In the genomic region with DNA sequence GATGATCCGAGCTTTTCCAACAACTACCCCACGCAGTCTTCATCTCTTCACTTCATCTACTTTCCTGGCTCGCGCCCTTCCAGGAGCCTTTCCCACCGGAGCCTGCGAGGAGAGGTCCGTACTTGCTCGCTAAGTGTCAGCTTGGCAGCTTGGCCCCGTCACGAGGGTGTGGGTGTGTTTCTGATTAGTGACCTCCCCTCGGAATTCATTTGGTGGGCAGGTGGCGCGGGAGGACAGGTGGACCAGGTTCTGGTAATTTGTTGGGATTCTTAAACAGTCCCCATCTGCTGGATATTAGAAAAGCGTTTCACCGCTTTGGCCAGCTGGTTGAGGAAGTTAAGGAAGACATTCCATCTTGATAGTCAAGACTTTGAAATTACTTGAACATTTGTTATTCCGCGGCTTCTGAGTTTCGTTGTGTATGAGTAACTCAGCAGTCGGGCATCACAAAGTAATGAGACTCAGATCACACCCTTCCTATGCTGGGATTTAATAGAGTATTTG, we compare ENCODE assay signal across 1 cellular context.
TF ChIP-seq lines count a peak whose summit lies in the region.

No MANE protein-coding gene starts in this region.

TF ChIP-seq in GM23338, 12 proteins besides CTCF, POLR2A, EP300 and RAD21 (continued from another document):
- TF ChIP-seq, protein P1, sequence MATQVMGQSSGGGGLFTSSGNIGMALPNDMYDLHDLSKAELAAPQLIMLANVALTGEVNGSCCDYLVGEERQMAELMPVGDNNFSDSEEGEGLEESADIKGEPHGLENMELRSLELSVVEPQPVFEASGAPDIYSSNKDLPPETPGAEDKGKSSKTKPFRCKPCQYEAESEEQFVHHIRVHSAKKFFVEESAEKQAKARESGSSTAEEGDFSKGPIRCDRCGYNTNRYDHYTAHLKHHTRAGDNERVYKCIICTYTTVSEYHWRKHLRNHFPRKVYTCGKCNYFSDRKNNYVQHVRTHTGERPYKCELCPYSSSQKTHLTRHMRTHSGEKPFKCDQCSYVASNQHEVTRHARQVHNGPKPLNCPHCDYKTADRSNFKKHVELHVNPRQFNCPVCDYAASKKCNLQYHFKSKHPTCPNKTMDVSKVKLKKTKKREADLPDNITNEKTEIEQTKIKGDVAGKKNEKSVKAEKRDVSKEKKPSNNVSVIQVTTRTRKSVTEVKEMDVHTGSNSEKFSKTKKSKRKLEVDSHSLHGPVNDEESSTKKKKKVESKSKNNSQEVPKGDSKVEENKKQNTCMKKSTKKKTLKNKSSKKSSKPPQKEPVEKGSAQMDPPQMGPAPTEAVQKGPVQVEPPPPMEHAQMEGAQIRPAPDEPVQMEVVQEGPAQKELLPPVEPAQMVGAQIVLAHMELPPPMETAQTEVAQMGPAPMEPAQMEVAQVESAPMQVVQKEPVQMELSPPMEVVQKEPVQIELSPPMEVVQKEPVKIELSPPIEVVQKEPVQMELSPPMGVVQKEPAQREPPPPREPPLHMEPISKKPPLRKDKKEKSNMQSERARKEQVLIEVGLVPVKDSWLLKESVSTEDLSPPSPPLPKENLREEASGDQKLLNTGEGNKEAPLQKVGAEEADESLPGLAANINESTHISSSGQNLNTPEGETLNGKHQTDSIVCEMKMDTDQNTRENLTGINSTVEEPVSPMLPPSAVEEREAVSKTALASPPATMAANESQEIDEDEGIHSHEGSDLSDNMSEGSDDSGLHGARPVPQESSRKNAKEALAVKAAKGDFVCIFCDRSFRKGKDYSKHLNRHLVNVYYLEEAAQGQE (IDR thresholded peaks at IDR 0.05; ENCODE audit: unreplicated experiment) = no peak
- TF ChIP-seq JUNB (IDR thresholded peaks at IDR 0.05; ENCODE audit: unreplicated experiment) (no peak), STAT1 (IDR thresholded peaks at IDR 0.05; ENCODE audit: unreplicated experiment) (no peak), POLR2AphosphoS5 (IDR thresholded peaks at IDR 0.05; ENCODE audit: low read depth) (no peak), ZNF331 (CRISPR knock-in tag; IDR thresholded peaks at IDR 0.05; ENCODE audit: low read depth) (no peak)
- TF ChIP-seq, protein P2, sequence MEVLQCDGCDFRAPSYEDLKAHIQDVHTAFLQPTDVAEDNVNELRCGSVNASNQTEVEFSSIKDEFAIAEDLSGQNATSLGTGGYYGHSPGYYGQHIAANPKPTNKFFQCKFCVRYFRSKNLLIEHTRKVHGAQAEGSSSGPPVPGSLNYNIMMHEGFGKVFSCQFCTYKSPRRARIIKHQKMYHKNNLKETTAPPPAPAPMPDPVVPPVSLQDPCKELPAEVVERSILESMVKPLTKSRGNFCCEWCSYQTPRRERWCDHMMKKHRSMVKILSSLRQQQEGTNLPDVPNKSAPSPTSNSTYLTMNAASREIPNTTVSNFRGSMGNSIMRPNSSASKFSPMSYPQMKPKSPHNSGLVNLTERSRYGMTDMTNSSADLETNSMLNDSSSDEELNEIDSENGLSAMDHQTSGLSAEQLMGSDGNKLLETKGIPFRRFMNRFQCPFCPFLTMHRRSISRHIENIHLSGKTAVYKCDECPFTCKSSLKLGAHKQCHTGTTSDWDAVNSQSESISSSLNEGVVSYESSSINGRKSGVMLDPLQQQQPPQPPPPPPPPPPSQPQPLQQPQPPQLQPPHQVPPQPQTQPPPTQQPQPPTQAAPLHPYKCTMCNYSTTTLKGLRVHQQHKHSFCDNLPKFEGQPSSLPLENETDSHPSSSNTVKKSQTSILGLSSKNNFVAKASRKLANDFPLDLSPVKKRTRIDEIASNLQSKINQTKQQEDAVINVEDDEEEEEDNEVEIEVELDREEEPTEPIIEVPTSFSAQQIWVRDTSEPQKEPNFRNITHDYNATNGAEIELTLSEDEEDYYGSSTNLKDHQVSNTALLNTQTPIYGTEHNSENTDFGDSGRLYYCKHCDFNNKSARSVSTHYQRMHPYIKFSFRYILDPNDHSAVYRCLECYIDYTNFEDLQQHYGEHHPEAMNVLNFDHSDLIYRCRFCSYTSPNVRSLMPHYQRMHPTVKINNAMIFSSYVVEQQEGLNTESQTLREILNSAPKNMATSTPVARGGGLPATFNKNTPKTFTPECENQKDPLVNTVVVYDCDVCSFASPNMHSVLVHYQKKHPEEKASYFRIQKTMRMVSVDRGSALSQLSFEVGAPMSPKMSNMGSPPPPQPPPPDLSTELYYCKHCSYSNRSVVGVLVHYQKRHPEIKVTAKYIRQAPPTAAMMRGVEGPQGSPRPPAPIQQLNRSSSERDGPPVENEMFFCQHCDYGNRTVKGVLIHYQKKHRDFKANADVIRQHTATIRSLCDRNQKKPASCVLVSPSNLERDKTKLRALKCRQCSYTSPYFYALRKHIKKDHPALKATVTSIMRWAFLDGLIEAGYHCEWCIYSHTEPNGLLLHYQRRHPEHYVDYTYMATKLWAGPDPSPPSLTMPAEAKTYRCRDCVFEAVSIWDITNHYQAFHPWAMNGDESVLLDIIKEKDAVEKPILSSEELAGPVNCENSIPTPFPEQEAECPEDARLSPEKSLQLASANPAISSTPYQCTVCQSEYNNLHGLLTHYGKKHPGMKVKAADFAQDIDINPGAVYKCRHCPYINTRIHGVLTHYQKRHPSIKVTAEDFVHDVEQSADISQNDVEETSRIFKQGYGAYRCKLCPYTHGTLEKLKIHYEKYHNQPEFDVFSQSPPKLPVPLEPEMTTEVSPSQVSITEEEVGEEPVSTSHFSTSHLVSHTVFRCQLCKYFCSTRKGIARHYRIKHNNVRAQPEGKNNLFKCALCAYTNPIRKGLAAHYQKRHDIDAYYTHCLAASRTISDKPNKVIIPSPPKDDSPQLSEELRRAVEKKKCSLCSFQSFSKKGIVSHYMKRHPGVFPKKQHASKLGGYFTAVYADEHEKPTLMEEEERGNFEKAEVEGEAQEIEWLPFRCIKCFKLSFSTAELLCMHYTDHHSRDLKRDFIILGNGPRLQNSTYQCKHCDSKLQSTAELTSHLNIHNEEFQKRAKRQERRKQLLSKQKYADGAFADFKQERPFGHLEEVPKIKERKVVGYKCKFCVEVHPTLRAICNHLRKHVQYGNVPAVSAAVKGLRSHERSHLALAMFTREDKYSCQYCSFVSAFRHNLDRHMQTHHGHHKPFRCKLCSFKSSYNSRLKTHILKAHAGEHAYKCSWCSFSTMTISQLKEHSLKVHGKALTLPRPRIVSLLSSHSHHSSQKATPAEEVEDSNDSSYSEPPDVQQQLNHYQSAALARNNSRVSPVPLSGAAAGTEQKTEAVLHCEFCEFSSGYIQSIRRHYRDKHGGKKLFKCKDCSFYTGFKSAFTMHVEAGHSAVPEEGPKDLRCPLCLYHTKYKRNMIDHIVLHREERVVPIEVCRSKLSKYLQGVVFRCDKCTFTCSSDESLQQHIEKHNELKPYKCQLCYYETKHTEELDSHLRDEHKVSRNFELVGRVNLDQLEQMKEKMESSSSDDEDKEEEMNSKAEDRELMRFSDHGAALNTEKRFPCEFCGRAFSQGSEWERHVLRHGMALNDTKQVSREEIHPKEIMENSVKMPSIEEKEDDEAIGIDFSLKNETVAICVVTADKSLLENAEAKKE (CRISPR knock-in tag; IDR thresholded peaks at IDR 0.05) = no peak
TF ChIP-seq in GM23338: peak in this region for 0.
